29 cellular contexts compared by ENCODE assay signal in the genomic region with DNA sequence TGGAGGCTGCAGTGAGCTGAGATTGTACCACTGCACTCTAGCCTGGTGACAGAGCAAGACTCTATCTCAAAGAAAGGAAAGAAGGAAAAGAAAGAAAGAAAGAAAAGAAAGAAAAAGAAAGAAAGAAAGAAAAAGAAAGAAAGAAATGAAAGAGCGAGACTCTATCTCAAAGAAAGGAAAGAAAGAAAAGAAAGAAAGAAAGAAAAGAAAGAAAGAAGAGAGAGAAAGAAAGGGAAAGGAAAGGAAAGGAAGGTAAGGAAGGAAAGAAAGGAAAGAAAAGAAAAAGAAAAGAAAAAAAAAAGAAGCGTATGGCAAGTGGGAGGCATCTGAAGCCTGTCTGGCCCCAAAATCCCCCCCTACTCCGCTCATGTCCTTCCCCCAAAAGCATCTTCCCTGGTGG.
"Had no signal": no experiment of that assay in that cellular context is flagged by ENCODE, and none has a peak within 500 bp of the region (broad histone marks: within the 10 kb centered on the region; RNA-seq: fewer than 3 reads in every experiment).

No MANE protein-coding gene starts in this region.

- H3K27me3 Mint-ChIP-seq: stimulated activated memory B cell treated with anti-CD40 and anti-IgM and Interleukin-4, amounts not matched to agents 10 μg/mL and 1 μg/mL and 100 μg/mL, for 72 hours; stimulated activated naive B cell treated with anti-CD40 and anti-IgM and Interleukin-4, amounts not matched to agents 10 μg/mL and 1 μg/mL and 100 μg/mL, for 72 hours; stimulated activated naive CD8-positive, alpha-beta T cell treated with anti-CD3 and anti-CD28 coated beads, Interleukin-15, amount 100 ng/mL, for 72 hours; stimulated activated naive CD8-positive, alpha-beta T cell treated with anti-CD3 and anti-CD28 coated beads, Interleukin-15, Interleukin-2, amounts not matched to agents 100 ng/mL and 50 ng/mL, for 24 hours; type B pancreatic cell had no signal

- ATAC-seq: stimulated activated effector memory CD8-positive, alpha-beta T cell treated with anti-CD3 and anti-CD28 coated beads, Interleukin-12 subunit alpha, Interleukin-12 subunit beta, amount 100 ng/mL, for 72 hours; stimulated activated memory B cell treated with anti-CD40 and anti-IgM and Interleukin-4, amounts not matched to agents 10 μg/mL and 1 μg/mL and 100 μg/mL, for 72 hours; stimulated activated naive B cell treated with anti-CD40 and anti-IgM and Interleukin-4, amounts not matched to agents 10 μg/mL and 1 μg/mL and 100 μg/mL, for 72 hours; stimulated activated naive CD8-positive, alpha-beta T cell treated with anti-CD3 and anti-CD28 coated beads, Interleukin-15, amount 100 ng/mL, for 72 hours; stimulated activated naive CD8-positive, alpha-beta T cell treated with anti-CD3 and anti-CD28 coated beads, Interleukin-15, Interleukin-2, amounts not matched to agents 100 U/mL and 50 U/mL, for 24 hours; upper lobe of right lung had no signal

- DNase-seq: stimulated activated CD4-positive, alpha-beta T cell treated with anti-CD3 and anti-CD28 coated beads, Interleukin-2, amount 100 ng/mL, for 48 hours; stimulated activated CD4-positive, alpha-beta T cell treated with anti-CD3 and anti-CD28 coated beads, Interleukin-4, amount 100 ng/mL, for 1 hour; stimulated activated CD4-positive, alpha-beta T cell treated with anti-CD3 and anti-CD28 coated beads, Interleukin-4, amount 100 ng/mL, for 24 hours; stimulated activated CD4-positive, alpha-beta T cell treated with anti-CD3 and anti-CD28 coated beads, Interleukin-4, amount 100 ng/mL, for 4 hours; stimulated activated CD8-positive, alpha-beta memory T cell treated with anti-CD3 and anti-CD28 coated beads, Interleukin-4, amount 100 ng/mL, for 48 hours; stimulated activated naive B cell treated with anti-CD40 and anti-IgM and Interleukin-4, amounts not matched to agents 10 μg/mL and 1 μg/mL and 100 μg/mL, for 72 hours; stimulated activated naive CD4-positive, alpha-beta T cell; stimulated activated naive CD4-positive, alpha-beta T cell treated with Interleukin-2 at 50 U/mL for 16 hours; stimulated activated naive CD8-positive, alpha-beta T cell treated with anti-CD3 and anti-CD28 coated beads, Interleukin-15, amount 100 ng/mL, for 72 hours; stimulated activated naive CD8-positive, alpha-beta T cell treated with anti-CD3 and anti-CD28 coated beads, Interleukin-15, Interleukin-2, amounts not matched to agents 100 U/mL and 50 U/mL, for 24 hours; stomach; substantia nigra; testis; thyroid gland; tibial artery; transverse colon; trophoblast cell; upper lobe of left lung; upper lobe of right lung; uterus had no signal

- H3K36me3 Mint-ChIP-seq: stimulated activated effector memory CD8-positive, alpha-beta T cell treated with anti-CD3 and anti-CD28 coated beads, Interleukin-12 subunit alpha, Interleukin-12 subunit beta, amount 100 ng/mL, for 72 hours; stimulated activated memory B cell treated with anti-CD40 and anti-IgM and Interleukin-4, amounts not matched to agents 10 μg/mL and 1 μg/mL and 100 μg/mL, for 72 hours; type B pancreatic cell had no signal

- H3K9me3 ChIP-seq: suprapubic skin, testis, thoracic aorta, thyroid gland, tibial artery, transverse colon, upper lobe of left lung, upper lobe of right lung, uterus, vagina had no signal

- H3K9me3 Mint-ChIP-seq: stimulated activated effector memory CD8-positive, alpha-beta T cell treated with anti-CD3 and anti-CD28 coated beads, Interleukin-12 subunit alpha, Interleukin-12 subunit beta, amount 100 ng/mL, for 72 hours; type B pancreatic cell had no signal

- H3K27ac ChIP-seq: stomach, suprapubic skin, testis, thoracic aorta, thyroid gland, tibial artery, tibial nerve, transverse colon, upper lobe of left lung, upper lobe of right lung, uterus, vagina had no signal

- H3K36me3 ChIP-seq: stomach, suprapubic skin, thoracic aorta, thyroid gland, tibial artery, tibial nerve, transverse colon, upper lobe of left lung, upper lobe of right lung, uterus, vagina had no signal

- H3K4me3 Mint-ChIP-seq: stimulated activated effector memory CD8-positive, alpha-beta T cell treated with anti-CD3 and anti-CD28 coated beads, Interleukin-12 subunit alpha, Interleukin-12 subunit beta, amount 100 ng/mL, for 72 hours; stimulated activated memory B cell treated with anti-CD40 and anti-IgM and Interleukin-4, amounts not matched to agents 10 μg/mL and 1 μg/mL and 100 μg/mL, for 72 hours; stimulated activated naive B cell treated with anti-CD40 and anti-IgM and Interleukin-4, amounts not matched to agents 10 μg/mL and 1 μg/mL and 100 μg/mL, for 72 hours; stimulated activated naive CD8-positive, alpha-beta T cell treated with anti-CD3 and anti-CD28 coated beads, Interleukin-15, amount 100 ng/mL, for 72 hours; stimulated activated naive CD8-positive, alpha-beta T cell treated with anti-CD3 and anti-CD28 coated beads, Interleukin-15, Interleukin-2, amounts not matched to agents 100 ng/mL and 50 ng/mL, for 24 hours; type B pancreatic cell had no signal

- H3K4me1 ChIP-seq: stomach, suprapubic skin, testis, thyroid gland, tibial artery, tibial nerve, transverse colon, upper lobe of left lung, upper lobe of right lung, uterus, vagina had no signal

- H3K4me1 Mint-ChIP-seq: stimulated activated effector memory CD8-positive, alpha-beta T cell treated with anti-CD3 and anti-CD28 coated beads, Interleukin-12 subunit alpha, Interleukin-12 subunit beta, amount 100 ng/mL, for 72 hours; stimulated activated memory B cell treated with anti-CD40 and anti-IgM and Interleukin-4, amounts not matched to agents 10 μg/mL and 1 μg/mL and 100 μg/mL, for 72 hours; stimulated activated naive B cell treated with anti-CD40 and anti-IgM and Interleukin-4, amounts not matched to agents 10 μg/mL and 1 μg/mL and 100 μg/mL, for 72 hours; stimulated activated naive CD8-positive, alpha-beta T cell treated with anti-CD3 and anti-CD28 coated beads, Interleukin-15, amount 100 ng/mL, for 72 hours had no signal

- FAIRE-seq: urothelium cell line had no signal

- H3K27ac Mint-ChIP-seq: stimulated activated effector memory CD8-positive, alpha-beta T cell treated with anti-CD3 and anti-CD28 coated beads, Interleukin-12 subunit alpha, Interleukin-12 subunit beta, amount 100 ng/mL, for 72 hours; stimulated activated memory B cell treated with anti-CD40 and anti-IgM and Interleukin-4, amounts not matched to agents 10 μg/mL and 1 μg/mL and 100 μg/mL, for 72 hours; stimulated activated naive B cell treated with anti-CD40 and anti-IgM and Interleukin-4, amounts not matched to agents 10 μg/mL and 1 μg/mL and 100 μg/mL, for 72 hours; stimulated activated naive CD8-positive, alpha-beta T cell treated with anti-CD3 and anti-CD28 coated beads, Interleukin-15, amount 100 ng/mL, for 72 hours; stimulated activated naive CD8-positive, alpha-beta T cell treated with anti-CD3 and anti-CD28 coated beads, Interleukin-15, Interleukin-2, amounts not matched to agents 100 ng/mL and 50 ng/mL, for 24 hours; type B pancreatic cell had no signal

- H3K27me3 ChIP-seq: suprapubic skin, testis, thyroid gland, tibial artery, tibial nerve, transverse colon, upper lobe of left lung, upper lobe of right lung, uterus, vagina had no signal

- H3K4me3 ChIP-seq: stomach, suprapubic skin, testis, thoracic aorta, thyroid gland, tibial artery, tibial nerve, transverse colon, upper lobe of left lung, upper lobe of right lung, uterus, vagina had no signal
